9 cellular contexts compared by ENCODE assay signal in genomic region chr1:19644422-19644760, GRCh38. TPM values are rescaled to one million over a fixed set of nuclear protein-coding genes. Genes with fewer than 3 reads are reported as not detected.
DNase-seq lines count a peak whose midpoint lies in the region; TF ChIP-seq lines count a peak whose summit lies in the region.
"Had no signal": no experiment of that assay in that cellular context is flagged by ENCODE, and none has a peak within 500 bp of the region (broad histone marks: within the 10 kb centered on the region; RNA-seq: fewer than 3 reads in every experiment).

No MANE protein-coding gene starts in this region.

- H3K9me3 ChIP-seq in transverse colon = no peaks in the 10 kb centered on the region

- peak overlapping the region; percentile 62 for H3K27ac ChIP-seq in angular gyrus (ENCODE audit: low read depth, low read length)
- H3K27ac ChIP-seq in transverse colon = peak overlapping the region; percentile 94 to 98 (median 96)

- no peak for TF ChIP-seq POLR2A in transverse colon (IDR thresholded peaks at IDR 0.05)

- WGBS in transverse colon (ENCODE audit: low coverage in 1 of 2), 2 donors = 0% methylated on average over 4 of the region's 56 CpGs; no CpG with 5 or more reads in 1 of the 2 donors

- intact Hi-C loops in activated CD4-positive, alpha-beta T cell treated with anti-CD3 and anti-CD28 coated beads, Interleukin-2, amount 10 ng/mL, durations not matched to agents 24 days and 14 days (cut with micrococcal nuclease) = loop anchor here (2.0 to 10.0 kb wide), 3 partner anchors 48 to 390 kb away; partner anchors contain the start of genes CAPZB, EMC1 and MRTO4
- intact Hi-C loops in transverse colon (cut with DNase I; ENCODE audit: low total_unique reads) = loop anchor here (5.0 kb wide), 1 partner anchor 162 kb away; no protein-coding TSS in a partner anchor

- in situ Hi-C loops in transverse colon (cut with MboI; ENCODE audit: low pct_ligation_motif_present in 1 of 4, low pct_unique_long_range_greater_than_20kb in 1 of 4, low sequenced_read_pairs in 3 of 4) = no loop called here

- no peak for TF ChIP-seq CTCF in kidney epithelial cell (IDR thresholded peaks at IDR 0.05; ENCODE audit: insufficient read depth, low read length, poor library complexity, severe bottlenecking)
- no peak for TF ChIP-seq CTCF in transverse colon (IDR thresholded peaks at IDR 0.05)

- H3K27me3 Mint-ChIP-seq in activated CD4-positive, alpha-beta T cell treated with anti-CD3 and anti-CD28 coated beads, Interleukin-2, amount 10 ng/mL, durations not matched to agents 24 days and 14 days = peaks cover 19% of the 10 kb centered on the region

- H3K9me3 Mint-ChIP-seq in activated CD4-positive, alpha-beta T cell treated with anti-CD3 and anti-CD28 coated beads, Interleukin-2, amount 10 ng/mL, durations not matched to agents 24 days and 14 days = no peaks in the 10 kb centered on the region

- H3K36me3 ChIP-seq in kidney epithelial cell (ENCODE audit: control insufficient read depth, insufficient read depth, low read length) = no peaks in the 10 kb centered on the region
- H3K36me3 ChIP-seq in transverse colon = no peaks in the 10 kb centered on the region

- H3K4me3 ChIP-seq in kidney epithelial cell (ENCODE audit: low read depth, low read length) = peak overlapping the region; percentile 64
- H3K4me3 ChIP-seq in transverse colon = peak overlapping the region; percentile 60 to 91 (median 77)

- no peak overlapping the region for H3K27ac Mint-ChIP-seq in activated CD4-positive, alpha-beta T cell treated with anti-CD3 and anti-CD28 coated beads, Interleukin-2, amount 10 ng/mL, durations not matched to agents 24 days and 14 days

- no peaks in the 10 kb centered on the region for H3K36me3 Mint-ChIP-seq in activated CD4-positive, alpha-beta T cell treated with anti-CD3 and anti-CD28 coated beads, Interleukin-2, amount 10 ng/mL, durations not matched to agents 24 days and 14 days (ENCODE audit: low read depth)

- no peak for DNase-seq in activated CD4-positive, alpha-beta T cell treated with anti-CD3 and anti-CD28 coated beads, Interleukin-2, amount 10 ng/mL, durations not matched to agents 24 days and 14 days
- DNase-seq in activated CD4-positive, alpha-beta T cell treated with anti-CD3 and anti-CD28 coated beads, Interleukin-2, amount 50 U/mL, for 48 hours = no peak
- DNase-seq in kidney epithelial cell (ENCODE audit: low read depth) (no peak), transverse colon (no peak), putamen (ENCODE audit: low spot score) (no peak), NCI-H2227 treated with DMSO at 0.1 percent for 48 hours (lab: John Stamatoyannopoulos, UW) (no peak)
- no peak for DNase-seq in activated naive CD4-positive, alpha-beta T cell treated with Interleukin-2 at 50 U/mL for 16 hours

- peaks cover 28% of the 10 kb centered on the region for H3K4me1 Mint-ChIP-seq in activated CD4-positive, alpha-beta T cell treated with anti-CD3 and anti-CD28 coated beads, Interleukin-2, amount 10 ng/mL, durations not matched to agents 24 days and 14 days

- peak overlapping the region; percentile 98 for H3K4me3 Mint-ChIP-seq in activated CD4-positive, alpha-beta T cell treated with anti-CD3 and anti-CD28 coated beads, Interleukin-2, amount 10 ng/mL, durations not matched to agents 24 days and 14 days

- H3K4me1 ChIP-seq in transverse colon = peaks cover 24 to 68% (median 65%) of the 10 kb centered on the region in 4 donors

- no peak for TF ChIP-seq EP300 in transverse colon (IDR thresholded peaks at IDR 0.05; ENCODE audit: low read depth)

- H3K27me3 ChIP-seq in kidney epithelial cell (ENCODE audit: control insufficient read depth, insufficient read depth, low read length) (no peaks in the 10 kb centered on the region), transverse colon (no peaks in the 10 kb centered on the region)

RNA-seq across cellular contexts. Expression of gene NBL1, which starts 0.3 kb away (rescaled TPM):
- total RNA-seq in activated CD4-positive, alpha-beta T cell treated with anti-CD3 and anti-CD28 coated beads, Interleukin-2, amount 10 ng/mL, durations not matched to agents 24 days and 14 days = 51.7 and 54.1 TPM in 2 replicates
- total RNA-seq in kidney epithelial cell (71.0 and 76.7 TPM in 2 replicates), transverse colon (100 to 1,000 TPM; 122 to 238 (median 204) TPM)

RNA-seq across cellular contexts. Expression of gene HTR6, which starts 20.3 kb away (rescaled TPM):
- not detected in 2 replicates for total RNA-seq in activated CD4-positive, alpha-beta T cell treated with anti-CD3 and anti-CD28 coated beads, Interleukin-2, amount 10 ng/mL, durations not matched to agents 24 days and 14 days
- total RNA-seq in kidney epithelial cell (not detected in 2 replicates), transverse colon (not detected)
- total RNA-seq: myocyte had no signal
